In genomic region chr15:25691544-25692430, GRCh38 we compare ENCODE assay signal across 1 cellular context.
TF ChIP-seq lines count a peak whose summit lies in the region.

No MANE protein-coding gene starts in this region.

TF ChIP-seq in GM23338, 12 proteins besides CTCF, POLR2A, EP300 and RAD21 (continued from another document):
- TF ChIP-seq, protein P1, sequence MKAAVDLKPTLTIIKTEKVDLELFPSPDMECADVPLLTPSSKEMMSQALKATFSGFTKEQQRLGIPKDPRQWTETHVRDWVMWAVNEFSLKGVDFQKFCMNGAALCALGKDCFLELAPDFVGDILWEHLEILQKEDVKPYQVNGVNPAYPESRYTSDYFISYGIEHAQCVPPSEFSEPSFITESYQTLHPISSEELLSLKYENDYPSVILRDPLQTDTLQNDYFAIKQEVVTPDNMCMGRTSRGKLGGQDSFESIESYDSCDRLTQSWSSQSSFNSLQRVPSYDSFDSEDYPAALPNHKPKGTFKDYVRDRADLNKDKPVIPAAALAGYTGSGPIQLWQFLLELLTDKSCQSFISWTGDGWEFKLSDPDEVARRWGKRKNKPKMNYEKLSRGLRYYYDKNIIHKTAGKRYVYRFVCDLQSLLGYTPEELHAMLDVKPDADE (IDR thresholded peaks at IDR 0.05): no peak
- no peak for TF ChIP-seq EZH2 (IDR thresholded peaks at IDR 0.05; ENCODE audit: low read depth, unreplicated experiment)
